In the genomic region with DNA sequence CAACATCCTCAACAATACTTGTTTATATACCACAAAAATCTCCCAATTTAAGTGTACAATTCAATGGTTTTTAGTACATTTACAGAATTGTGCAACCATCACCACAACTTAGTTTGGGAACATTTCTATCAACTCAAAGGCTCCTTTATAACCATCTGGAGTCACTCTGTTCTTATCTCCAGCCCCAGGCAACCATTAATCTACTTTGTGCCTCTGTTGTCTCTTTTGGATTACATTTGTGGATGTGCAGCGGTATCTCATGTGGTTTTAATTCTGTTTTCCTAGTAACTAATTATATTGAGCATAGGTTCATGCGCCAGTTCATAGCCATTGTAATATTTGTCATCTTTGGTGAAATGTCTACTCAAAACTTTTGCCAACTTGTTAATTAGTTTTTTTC, we compare ENCODE assay signal across 27 cellular contexts. TPM values are rescaled to one million over a fixed set of nuclear protein-coding genes. Genes with fewer than 3 reads are reported as not detected.
"Had no signal": no experiment of that assay in that cellular context is flagged by ENCODE, and none has a peak within 500 bp of the region (broad histone marks: within the 10 kb centered on the region; RNA-seq: fewer than 3 reads in every experiment).

No MANE protein-coding gene starts in this region.

- H3K27ac Mint-ChIP-seq: activated CD8-positive, alpha-beta T cell treated with anti-CD3 and anti-CD28 coated beads, Interleukin-2, amount 10 ng/mL, durations not matched to agents 7 days and 5 days; activated naive CD8-positive, alpha-beta T cell treated with anti-CD3 and anti-CD28 coated beads, Interleukin-2, amount 50 U/mL, for 24 hours; activated T-helper 1 cell treated with anti-CD3 and anti-CD28 coated beads, Interleukin-12 subunit alpha, Interleukin-12 subunit beta, Interleukin-2, Interleukin-4 antibody, amounts not matched to agents 30 ng/mL and 10 ng/mL and 1 ng/mL, durations not matched to agents 14 hours and 24 hours and 36 hours; brain; dendritic cell treated with granulocyte-macrophage colony-stimulating factor and Interleukin-4, amounts not matched to agents 40 ng/mL and 50 ng/mL, for 4 days; nephron progenitor cell; progenitor cell of endocrine pancreas; T-helper 1 cell treated with Interleukin-12 subunit alpha and Interleukin-12 subunit beta and Interleukin-4 antibody, amounts not matched to agents 30 μg/mL and 1 μg/mL, for 36 hours had no signal

- H3K4me1 ChIP-seq: left lung, spleen, upper lobe of left lung had no signal

- H3K4me3 Mint-ChIP-seq: activated CD8-positive, alpha-beta T cell treated with anti-CD3 and anti-CD28 coated beads, Interleukin-2, amount 10 ng/mL, durations not matched to agents 7 days and 5 days; activated naive CD8-positive, alpha-beta T cell treated with anti-CD3 and anti-CD28 coated beads, Interleukin-2, amount 50 U/mL, for 24 hours; activated T-helper 1 cell treated with anti-CD3 and anti-CD28 coated beads, Interleukin-12 subunit alpha, Interleukin-12 subunit beta, Interleukin-2, Interleukin-4 antibody, amounts not matched to agents 30 ng/mL and 10 ng/mL and 1 ng/mL, durations not matched to agents 14 hours and 24 hours and 36 hours; brain; dendritic cell treated with granulocyte-macrophage colony-stimulating factor and Interleukin-4, amounts not matched to agents 40 ng/mL and 50 ng/mL, for 4 days; nephron progenitor cell; T-helper 1 cell treated with Interleukin-12 subunit alpha and Interleukin-12 subunit beta and Interleukin-4 antibody, amounts not matched to agents 30 μg/mL and 1 μg/mL, for 36 hours had no signal

- ATAC-seq: activated CD8-positive, alpha-beta T cell treated with anti-CD3 and anti-CD28 coated beads, Interleukin-2, amount 10 ng/mL, durations not matched to agents 7 days and 5 days; activated naive CD8-positive, alpha-beta T cell treated with anti-CD3 and anti-CD28 coated beads, Interleukin-2, amount 50 U/mL, for 24 hours; gastrocnemius medialis; left lung had no signal

- H3K36me3 ChIP-seq: gastrocnemius medialis, left lung, spleen, upper lobe of left lung, WERI-Rb-1 had no signal

- H3K27me3 Mint-ChIP-seq: activated naive CD8-positive, alpha-beta T cell treated with anti-CD3 and anti-CD28 coated beads, Interleukin-2, amount 50 U/mL, for 24 hours; brain; dendritic cell treated with granulocyte-macrophage colony-stimulating factor and Interleukin-4, amounts not matched to agents 40 ng/mL and 50 ng/mL, for 4 days; progenitor cell of endocrine pancreas had no signal

- H3K27me3 ChIP-seq: gastrocnemius medialis, left lung, spleen, upper lobe of left lung had no signal

- H3K4me3 ChIP-seq: gastrocnemius medialis, left lung, spleen, upper lobe of left lung had no signal

- H3K4me1 Mint-ChIP-seq: activated naive CD8-positive, alpha-beta T cell treated with anti-CD3 and anti-CD28 coated beads, Interleukin-2, amount 50 U/mL, for 24 hours; brain; nephron progenitor cell had no signal

- H3K9me3 Mint-ChIP-seq: activated naive CD8-positive, alpha-beta T cell treated with anti-CD3 and anti-CD28 coated beads, Interleukin-2, amount 50 U/mL, for 24 hours; activated T-helper 1 cell treated with anti-CD3 and anti-CD28 coated beads, Interleukin-12 subunit alpha, Interleukin-12 subunit beta, Interleukin-2, Interleukin-4 antibody, amounts not matched to agents 30 ng/mL and 10 ng/mL and 1 ng/mL, durations not matched to agents 14 hours and 24 hours and 36 hours; brain; dendritic cell treated with granulocyte-macrophage colony-stimulating factor and Interleukin-4, amounts not matched to agents 40 ng/mL and 50 ng/mL, for 4 days; nephron progenitor cell; T-helper 1 cell treated with Interleukin-12 subunit alpha and Interleukin-12 subunit beta and Interleukin-4 antibody, amounts not matched to agents 30 μg/mL and 1 μg/mL, for 36 hours had no signal

- H3K9me3 ChIP-seq: gastrocnemius medialis, left lung, spleen, upper lobe of left lung had no signal

- DNase-seq: activated CD4-positive, alpha-beta T cell treated with anti-CD3 and anti-CD28 coated beads, Interleukin-2, amount 50 U/mL, for 1 hour; activated CD4-positive, CD25-positive, alpha-beta regulatory T cell treated with anti-CD3 and anti-CD28 coated beads, Interleukin-2, amount 50 U/mL, for 72 hours; activated CD8-positive, alpha-beta T cell treated with anti-CD3 and anti-CD28 coated beads, Interleukin-2, amount 10 ng/mL, durations not matched to agents 7 days and 5 days; activated gamma-delta T cell; activated naive CD4-positive, alpha-beta T cell treated with anti-CD3 and anti-CD28 coated beads, Interleukin-2, amount 50 U/mL, for 16 hours; activated naive CD8-positive, alpha-beta T cell treated with anti-CD3 and anti-CD28 coated beads, Interleukin-2, amount 50 U/mL, for 24 hours; anterior cingulate cortex; effector CD4-positive, alpha-beta T cell; gastrocnemius medialis; hippocampal formation; kidney glomerular epithelial cell; left lung; mammary epithelial cell; nephron progenitor cell; nucleus accumbens; spleen; stimulated activated CD4-positive, alpha-beta T cell treated with anti-CD3 and anti-CD28 coated beads, Interleukin-4, amount 100 ng/mL, for 1 hour; stimulated activated naive CD4-positive, alpha-beta T cell treated with Interleukin-2 at 50 U/mL for 16 hours; T1000; upper lobe of left lung; WERI-Rb-1 had no signal

- H3K36me3 Mint-ChIP-seq: brain had no signal

- H3K27ac ChIP-seq: gastrocnemius medialis, left lung, spleen, upper lobe of left lung, WERI-Rb-1 had no signal

RNA-seq across cellular contexts. Expression of gene ADAMTS19, which starts 14.4 kb away (rescaled TPM):
- total RNA-seq: activated CD8-positive, alpha-beta T cell treated with anti-CD3 and anti-CD28 coated beads, Interleukin-2, amount 10 ng/mL, durations not matched to agents 7 days and 5 days; activated T-helper 1 cell treated with anti-CD3 and anti-CD28 coated beads, Interleukin-12 subunit alpha, Interleukin-12 subunit beta, Interleukin-2, Interleukin-4 antibody, amounts not matched to agents 30 ng/mL and 10 ng/mL and 1 ng/mL, durations not matched to agents 14 hours and 24 hours and 36 hours; mononuclear cell; spleen had no signal
